ENCODE assay signal across 19 cellular contexts in the genomic region with DNA sequence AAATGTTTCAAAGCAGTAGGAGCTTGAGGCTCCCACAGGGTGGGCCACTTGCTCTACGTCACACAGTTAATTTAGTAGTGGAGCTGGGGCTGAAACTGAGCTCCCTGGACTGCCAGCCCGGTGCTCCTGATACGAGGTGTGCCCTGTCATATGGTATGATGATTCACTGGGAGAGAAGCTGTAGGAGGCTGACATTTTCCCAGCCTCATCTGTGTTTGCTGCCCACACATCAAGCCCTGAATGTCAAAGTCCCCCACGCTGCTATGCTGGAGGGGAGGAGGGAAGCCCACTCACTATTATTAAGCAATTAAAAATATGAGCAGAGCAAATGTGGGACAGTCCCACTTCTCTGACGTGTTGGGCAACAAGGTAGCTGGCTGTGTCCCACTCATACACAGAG.
DNase-seq lines count a peak whose midpoint lies in the region; ATAC-seq, FAIRE-seq and TF ChIP-seq lines count a peak whose summit lies in the region.
"Had no signal": no experiment of that assay in that cellular context is flagged by ENCODE, and none has a peak within 500 bp of the region (broad histone marks: within the 10 kb centered on the region; RNA-seq: fewer than 3 reads in every experiment).

No MANE protein-coding gene starts in this region.

- peak overlapping the region; percentile 3; the same call in 1 of the 2 replicates for H4K8ac ChIP-seq in H1 (ENCODE audit: extremely low read depth, insufficient read depth, low read length)

- in situ Hi-C loops in GM13977 (cut with MboI; ENCODE audit: low pct_unique_long_range_greater_than_20kb, low sequenced_read_pairs, unreplicated experiment), result no loop called here

- H3K56ac ChIP-seq in H1 (replicated peaks; ENCODE audit: insufficient read length, low read depth, low read length), result no peak overlapping the region

- H3K18ac ChIP-seq in H1 (ENCODE audit: extremely low read depth, low read length), result no peak overlapping the region

- no peaks in the 10 kb centered on the region for H3K36me3 ChIP-seq in H1 (ENCODE audit: control insufficient read depth in 2 of 4, insufficient read depth in 4 of 4, low read length in 3 of 4)
- H3K36me3 ChIP-seq: SJSA1 had no signal

- CTCF ChIA-PET in H1 (lab: Charles Lee; ENCODE audit: partially characterized antibody), result interaction anchor here (0.8 to 1.6 kb wide), 4 partner anchors 12 to 25 kb away, joined by 3 to 4 read pairs (median 3); no protein-coding TSS in a partner anchor

- no peak for TF ChIP-seq EP300 in H1 (IDR thresholded peaks at IDR 0.05; ENCODE audit: borderline replicate concordance in 1 of 2, low read depth in 2 of 2, low read length in 2 of 2)

- no peak overlapping the region for H3K4me2 ChIP-seq in H1 (ENCODE audit: insufficient read depth in 1 of 2, low read depth in 2 of 2, low read length in 2 of 2)

- H3K79me1 ChIP-seq in H1 (ENCODE audit: low read depth, low read length), result no peaks in the 10 kb centered on the region

- POLR2A ChIA-PET in H1 (lab: Charles Lee; ENCODE audit: partially characterized antibody), result no interaction called here

- 86% methylated on average over 5 of the region's 5 CpGs; no CpG with 5 or more reads in 1 of the 2 experiments for whole genome bisulfite sequencing in H1 (ENCODE audit: extremely low coverage in 1 of 2, insufficient coverage in 1 of 2, insufficient read length in 1 of 2, insufficient replicate concordance in 2 of 2, low coverage in 1 of 2, low lambda C conversion rate in 2 of 2, missing lambda C conversion rate in 1 of 2), 2 experiments

- DNase-seq in CD1c-positive myeloid dendritic cell (ENCODE audit: extremely low spot score) (peak; percentile 4), HT1080 (ENCODE audit: low read depth) (peak; percentile 31), H1 (ENCODE audit: low read depth in 1 of 2, low spot score in 2 of 2) (no peak), omental fat pad (ENCODE audit: low spot score) (no peak), cardiac septum (ENCODE audit: low spot score) (no peak), GM13977 (ENCODE audit: low spot score) (no peak)
- DNase-seq: CD8-positive, alpha-beta memory T cell; DMS 273 treated with DMSO at 0.1 percent for 48 hours; H9; MV-4-11; NCI-H146; NCI-H2081 treated with DMSO at 0.1 percent for 48 hours; NCI-H69; NK-92 treated with Interleukin-12 subunit alpha and Interleukin-12 subunit beta, amount 100 ng/mL, for 24 hours; OCI-M1 had no signal

- no peaks in the 10 kb centered on the region for H3K27me3 ChIP-seq in H1 (replicated peaks in 1 of 4; ENCODE audit: control insufficient read depth in 3 of 4, extremely low read depth in 1 of 4, insufficient read depth in 3 of 4, low read length in 3 of 4)
- H3K27me3 ChIP-seq: SJSA1 had no signal

- no peaks in the 10 kb centered on the region for H3K23me2 ChIP-seq in H1 (ENCODE audit: low read depth, low read length)

- no peaks in the 10 kb centered on the region; a peak in 1 of 4 replicates for H3K9me3 ChIP-seq in H1 (ENCODE audit: insufficient read depth in 2 of 2, low read depth in 1 of 2, low read length in 1 of 2)
- H3K9me3 ChIP-seq: SJSA1 had no signal

- H2BK120ac ChIP-seq in H1 (replicated peaks; ENCODE audit: low read depth, low read length), result no peak overlapping the region

- FAIRE-seq in H1 (lab: Jason Lieb, UNC), result no peak
- FAIRE-seq: HTR-8/SVneo had no signal

- H3K4me3 ChIP-seq in H1 (ENCODE audit: extremely low read depth in 1 of 4, insufficient read depth in 2 of 4, low read depth in 3 of 4, low read length in 4 of 4), result no peak overlapping the region
- H3K4me3 ChIP-seq: SJSA1 had no signal

- H3K14ac ChIP-seq in H1 (ENCODE audit: insufficient read length), result no peak overlapping the region

- no peak overlapping the region for H3K23ac ChIP-seq in H1 (ENCODE audit: insufficient read length)

- no peak overlapping the region for H4K5ac ChIP-seq in H1 (ENCODE audit: insufficient read length, low read depth, low read length)

- no peak for TF ChIP-seq POLR2A in H1 (IDR thresholded peaks at IDR 0.05; ENCODE audit: control extremely low read depth in 1 of 2, low read depth in 2 of 2, low read length in 2 of 2)

- H2BK20ac ChIP-seq in H1 (ENCODE audit: low read length), result no peak overlapping the region

- no peak overlapping the region for H3K9ac ChIP-seq in H1 (replicated peaks in 1 of 4; ENCODE audit: extremely low read depth in 1 of 4, low read depth in 3 of 4, low read length in 3 of 4)

- no peak overlapping the region for H2BK5ac ChIP-seq in H1 (ENCODE audit: low read depth, low read length)

- H2BK15ac ChIP-seq in H1 (ENCODE audit: low read length), result no peak overlapping the region

- TF ChIP-seq CTCF in H1 (IDR thresholded peaks at IDR 0.05; ENCODE audit: control extremely low read depth in 1 of 3, insufficient read depth in 1 of 3, low read depth in 1 of 3, low read length in 3 of 3) (no peak), omental fat pad (IDR thresholded peaks at IDR 0.05) (no peak), GM13977 (IDR thresholded peaks at IDR 0.05; ENCODE audit: extremely low read depth, insufficient read depth, missing control alignments) (no peak)

- no peak overlapping the region for H2BK12ac ChIP-seq in H1 (ENCODE audit: low read depth, low read length)

- H4K91ac ChIP-seq in H1 (replicated peaks; ENCODE audit: insufficient read length, low read length), result no peak overlapping the region

- H2AFZ ChIP-seq in H1 (ENCODE audit: low read length), result no peak overlapping the region

- TF ChIP-seq RAD21 in H1 (IDR thresholded peaks at IDR 0.05 in 1 of 2, conservative IDR thresholded peaks at IDR 0.05 in 1 of 2; ENCODE audit: low read depth in 2 of 2, low read length in 2 of 2), result no peak

- H3K4me1 ChIP-seq in H1 (replicated peaks in 1 of 4; ENCODE audit: control insufficient read depth in 3 of 4, insufficient read depth in 4 of 4, low read length in 3 of 4), result no peaks in the 10 kb centered on the region
- H3K4me1 ChIP-seq: SJSA1 had no signal

- intact Hi-C loops in cardiac septum (cut with DNase I), result no loop called here

- no peak overlapping the region for H3K27ac ChIP-seq in H1 (ENCODE audit: low read depth, low read length)
- H3K27ac ChIP-seq: RWPE1, SJSA1 had no signal

- no peaks in the 10 kb centered on the region for H4K20me1 ChIP-seq in H1 (replicated peaks in 1 of 2; ENCODE audit: control insufficient read depth in 1 of 2, insufficient read depth in 2 of 2, low read length in 2 of 2)

- H3K79me2 ChIP-seq in H1 (ENCODE audit: control insufficient read depth in 1 of 2, insufficient read depth in 2 of 2, low read length in 2 of 2), result no peaks in the 10 kb centered on the region

- ATAC-seq in omental fat pad (ENCODE audit: low FRiP score), result peak; percentile 28
- ATAC-seq in HG03520 (IDR thresholded peaks at IDR 0.05; ENCODE audit: unreplicated experiment), result no peak

- H3K4ac ChIP-seq in H1 (replicated peaks; ENCODE audit: insufficient read length, low read depth, low read length), result no peak overlapping the region

- no peak overlapping the region for H2AK5ac ChIP-seq in H1 (ENCODE audit: low read depth, low read length)

TF ChIP-seq in H1, 55 proteins besides CTCF, POLR2A, EP300 and RAD21 (continues in another document):
- TF ChIP-seq NRF1 (IDR thresholded peaks at IDR 0.05; ENCODE audit: low read depth, low read length), result no peak
- TF ChIP-seq ASH2L (IDR thresholded peaks at IDR 0.05; ENCODE audit: low read length), result no peak
- no peak for TF ChIP-seq SUZ12 (IDR thresholded peaks at IDR 0.05; ENCODE audit: low read length)
- no peak for TF ChIP-seq POLR2AphosphoS5 (IDR thresholded peaks at IDR 0.05; ENCODE audit: low read depth, low read length)
- no peak for TF ChIP-seq CBX5 (IDR thresholded peaks at IDR 0.05; ENCODE audit: low read depth, low read length)
- no peak for TF ChIP-seq RXRA (IDR thresholded peaks at IDR 0.05; ENCODE audit: insufficient read depth, low read depth, low read length)
- TF ChIP-seq GTF2F1 (IDR thresholded peaks at IDR 0.05; ENCODE audit: borderline replicate concordance, low read depth, low read length), result no peak
- TF ChIP-seq BACH1 (IDR thresholded peaks at IDR 0.05; ENCODE audit: low read length), result no peak
- no peak for TF ChIP-seq BCL11A (IDR thresholded peaks at IDR 0.05; ENCODE audit: low read depth in 2 of 2, low read length in 2 of 2)

Comparison
In these comparisons a context has a peak if more than half of its experiments do, and no peak if none do; other contexts are left out.
1. DNase-seq: peak in CD1c-positive myeloid dendritic cell (single experiment) and HT1080 (single experiment); none in H1 (0 of 2), omental fat pad (single experiment), cardiac septum (single experiment) and GM13977 (single experiment).